ENCODE assay signal across 1 cellular context in the genomic region with DNA sequence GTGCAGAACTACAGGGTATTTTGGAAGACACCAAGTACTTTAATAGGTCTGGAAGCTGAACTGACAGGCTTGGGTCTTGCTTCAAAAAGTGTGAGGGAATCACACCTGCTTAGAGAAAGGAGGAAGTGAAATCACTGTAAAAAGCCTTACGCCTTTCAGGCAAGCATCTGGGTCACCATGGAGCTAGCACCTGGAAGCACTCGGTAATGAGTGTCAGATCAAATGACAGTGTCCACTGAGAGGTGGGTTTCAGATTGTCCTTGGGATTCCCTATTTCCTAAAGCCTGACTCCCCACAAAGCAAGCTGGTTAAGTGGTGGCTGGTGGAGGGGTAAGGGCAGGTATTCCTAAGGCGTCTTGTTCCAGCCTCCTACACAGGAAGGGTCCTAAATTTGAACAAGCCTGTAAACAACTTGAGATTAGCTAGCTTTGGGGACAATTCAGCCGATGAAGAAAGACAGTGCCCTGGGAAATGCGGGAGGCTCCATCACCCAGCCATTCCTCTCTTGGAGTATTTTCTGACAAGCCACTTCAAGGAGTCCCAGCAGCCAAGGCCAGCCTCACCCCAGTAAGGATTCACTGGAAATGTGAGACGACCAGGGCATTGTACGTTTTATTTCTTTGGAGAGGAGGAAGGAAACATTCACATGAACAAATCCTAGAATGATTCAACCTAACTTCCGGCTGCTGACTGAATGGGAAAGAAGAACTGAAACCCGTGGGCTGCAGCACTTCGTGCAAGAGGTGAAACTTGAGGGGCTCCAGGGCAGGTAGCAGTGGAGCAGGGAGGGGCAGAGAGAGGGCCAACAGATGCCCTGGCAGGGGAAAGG.
TF ChIP-seq lines count a peak whose summit lies in the region.

No MANE protein-coding gene starts in this region.

TF ChIP-seq in SK-N-SH, 30 proteins besides CTCF, POLR2A, EP300 and RAD21 (continued from another document):
- TF ChIP-seq, protein P1, sequence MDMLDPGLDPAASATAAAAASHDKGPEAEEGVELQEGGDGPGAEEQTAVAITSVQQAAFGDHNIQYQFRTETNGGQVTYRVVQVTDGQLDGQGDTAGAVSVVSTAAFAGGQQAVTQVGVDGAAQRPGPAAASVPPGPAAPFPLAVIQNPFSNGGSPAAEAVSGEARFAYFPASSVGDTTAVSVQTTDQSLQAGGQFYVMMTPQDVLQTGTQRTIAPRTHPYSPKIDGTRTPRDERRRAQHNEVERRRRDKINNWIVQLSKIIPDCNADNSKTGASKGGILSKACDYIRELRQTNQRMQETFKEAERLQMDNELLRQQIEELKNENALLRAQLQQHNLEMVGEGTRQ (IDR thresholded peaks at IDR 0.05; ENCODE audit: borderline replicate concordance, low read depth, low read length): no peak
